ENCODE assay signal across 13 cellular contexts in the genomic region with DNA sequence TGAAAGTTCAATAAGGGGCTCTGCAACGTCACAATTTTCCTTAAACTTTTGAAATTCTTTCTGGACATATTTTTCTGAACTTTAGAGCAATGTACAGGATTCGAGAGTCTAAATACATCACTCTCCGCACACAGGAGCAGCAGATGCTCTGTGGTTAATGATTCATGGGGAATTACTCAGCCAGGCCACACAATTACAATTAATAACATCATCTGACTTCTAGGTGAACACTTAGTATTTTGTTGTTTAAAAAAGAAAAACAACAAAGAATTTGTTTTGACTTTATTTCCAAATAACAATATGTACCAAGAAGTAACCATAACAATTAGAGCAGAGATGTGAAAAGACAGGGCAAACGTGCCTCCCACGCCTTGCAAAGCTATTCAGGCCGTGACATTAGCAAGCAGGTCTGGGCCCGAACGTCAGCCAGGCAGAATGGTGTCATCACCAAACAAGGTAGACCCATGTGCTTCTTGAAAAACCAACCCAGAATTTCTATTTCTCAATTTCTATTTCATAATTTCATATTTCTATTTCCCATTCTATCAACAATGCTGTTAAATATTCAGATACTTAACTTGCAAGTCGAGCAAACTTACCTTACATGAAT.
DNase-seq lines count a peak whose midpoint lies in the region; ATAC-seq, FAIRE-seq and TF ChIP-seq lines count a peak whose summit lies in the region.
"Had no signal": no experiment of that assay in that cellular context is flagged by ENCODE, and none has a peak within 500 bp of the region (broad histone marks: within the 10 kb centered on the region; RNA-seq: fewer than 3 reads in every experiment).

No MANE protein-coding gene starts in this region.

- H3K4me3 ChIP-seq in bronchial epithelial cell (ENCODE audit: low read depth, low read length) = no peak overlapping the region
- H3K4me3 ChIP-seq in ascending aorta = no peak overlapping the region
- H3K4me3 ChIP-seq: esophagus muscularis mucosa, right lobe of liver had no signal

- H3K4me1 ChIP-seq in ascending aorta = no peaks in the 10 kb centered on the region
- H3K4me1 ChIP-seq: esophagus muscularis mucosa, right lobe of liver had no signal

- TF ChIP-seq CTCF in bronchial epithelial cell (IDR thresholded peaks at IDR 0.05; ENCODE audit: insufficient read depth, low read length, severe bottlenecking) (no peak), GM10266 (IDR thresholded peaks at IDR 0.05; ENCODE audit: control insufficient read depth, insufficient read depth, low read depth, missing control alignments) (no peak), ascending aorta (IDR thresholded peaks at IDR 0.05) (no peak)

- no peaks in the 10 kb centered on the region for H3K27me3 ChIP-seq in bronchial epithelial cell (ENCODE audit: control insufficient read depth, insufficient read depth, low read length)
- H3K27me3 ChIP-seq in ascending aorta = no peaks in the 10 kb centered on the region
- H3K27me3 ChIP-seq: esophagus muscularis mucosa, right lobe of liver had no signal

- ATAC-seq in HG03520 (IDR thresholded peaks at IDR 0.05; ENCODE audit: unreplicated experiment) = no peak
- ATAC-seq: right lobe of liver had no signal

- no peak for FAIRE-seq in bronchial epithelial cell (lab: Jason Lieb, UNC)

- H3K27ac ChIP-seq in ascending aorta = no peak overlapping the region
- H3K27ac ChIP-seq: esophagus muscularis mucosa, right lobe of liver had no signal

- DNase-seq in AG20443 (ENCODE audit: low spot score) (peak; percentile 63), LoVo (ENCODE audit: low spot score) (peak; percentile 7), bronchial epithelial cell (ENCODE audit: low read depth) (peak; percentile 91), kidney glomerular epithelial cell (lab: John Stamatoyannopoulos, UW) (peak; percentile 74), GM10266 (ENCODE audit: extremely low spot score) (no peak), NCI-H1930 (lab: John Stamatoyannopoulos, UW) (no peak), ascending aorta (ENCODE audit: low spot score in 2 of 2) (no peak)
- DNase-seq: activated CD4-positive, alpha-beta T cell treated with anti-CD3 and anti-CD28 coated beads for 4 hours; central memory CD4-positive, alpha-beta T cell; NCI-H2171 treated with DMSO at 0.1 percent for 48 hours; right lobe of liver had no signal

- H3K9me3 ChIP-seq in ascending aorta = no peaks in the 10 kb centered on the region
- H3K9me3 ChIP-seq: esophagus muscularis mucosa, right lobe of liver had no signal

- intact Hi-C loops in ascending aorta (cut with DNase I) = no loop called here

- no peaks in the 10 kb centered on the region for H3K36me3 ChIP-seq in bronchial epithelial cell (ENCODE audit: control insufficient read depth, insufficient read depth, low read length)
- H3K36me3 ChIP-seq in ascending aorta = no peaks in the 10 kb centered on the region
- H3K36me3 ChIP-seq: esophagus muscularis mucosa, right lobe of liver had no signal

Comparison
In these comparisons a context has a peak if more than half of its experiments do, and no peak if none do; other contexts are left out.
1. DNase-seq: peak in AG20443 (single experiment), LoVo (single experiment), bronchial epithelial cell (single experiment) and kidney glomerular epithelial cell (single experiment); none in GM10266 (single experiment), NCI-H1930 (0 of 2) and ascending aorta (0 of 2).